In genomic region chr3:37988931-37989525, GRCh38 we compare ENCODE assay signal across 27 cellular contexts. TPM values are rescaled to one million over a fixed set of nuclear protein-coding genes. Genes with fewer than 3 reads are reported as not detected.
DNase-seq lines count a peak whose midpoint lies in the region; ATAC-seq, FAIRE-seq and TF ChIP-seq lines count a peak whose summit lies in the region.
"Had no signal": no experiment of that assay in that cellular context is flagged by ENCODE, and none has a peak within 500 bp of the region (broad histone marks: within the 10 kb centered on the region; RNA-seq: fewer than 3 reads in every experiment).

No MANE protein-coding gene starts in this region.

- H3K9ac ChIP-seq in H1 (replicated peaks in 1 of 4; ENCODE audit: extremely low read depth in 1 of 4, low read depth in 3 of 4, low read length in 3 of 4): no peak overlapping the region

- no peak overlapping the region for H2BK12ac ChIP-seq in H1 (ENCODE audit: low read depth, low read length)

- POLR2A ChIA-PET in H1 (lab: Charles Lee; ENCODE audit: partially characterized antibody): no interaction called here

- TF ChIP-seq EP300 in H1 (IDR thresholded peaks at IDR 0.05; ENCODE audit: borderline replicate concordance in 1 of 2, low read depth in 2 of 2, low read length in 2 of 2): no peak
- TF ChIP-seq EP300 in stomach (IDR thresholded peaks at IDR 0.05): no peak

- no peak overlapping the region for H3K56ac ChIP-seq in H1 (replicated peaks; ENCODE audit: insufficient read length, low read depth, low read length)

- intact Hi-C loops in stomach (cut with DNase I; ENCODE audit: low total_unique reads): no loop called here

- CTCF ChIA-PET in H1 (lab: Charles Lee; ENCODE audit: partially characterized antibody): interaction anchor here (1.1 to 9.0 kb wide), 3 partner anchors 12 to 137 kb away, joined by 4 to 134 read pairs (median 8); no protein-coding TSS in a partner anchor

- H3K27me3 ChIP-seq in HL-60 (ENCODE audit: insufficient read depth, poor library complexity, severe bottlenecking) (no peaks in the 10 kb centered on the region), H1 (replicated peaks in 1 of 4; ENCODE audit: control insufficient read depth in 3 of 4, extremely low read depth in 1 of 4, insufficient read depth in 3 of 4, low read length in 3 of 4) (peaks cover 0 to 5% (median 1%) of the 10 kb centered on the region in 4 experiments; a peak in 4 of 7 replicates), stomach (no peaks in the 10 kb centered on the region)
- H3K27me3 ChIP-seq: dorsolateral prefrontal cortex, pancreas, uterus had no signal

- H2BK15ac ChIP-seq in H1 (ENCODE audit: low read length): 0 out of 2 replicates have a peak overlapping the region, but pooled peaks have one; percentile 46

- peak overlapping the region; percentile 5; the same call in 1 of the 2 replicates for H4K8ac ChIP-seq in H1 (ENCODE audit: extremely low read depth, insufficient read depth, low read length)

- H3K14ac ChIP-seq in H1 (ENCODE audit: insufficient read length): no peak overlapping the region

- ATAC-seq in HG02973 (IDR thresholded peaks at IDR 0.05; ENCODE audit: unreplicated experiment): no peak
- ATAC-seq: naive thymus-derived CD8-positive, alpha-beta T cell; pancreas; SK-N-SH treated with all-trans-retinoic acid at 6 μM for 48 hours had no signal

- H3K4me3 Mint-ChIP-seq in nephron progenitor cell: no peak overlapping the region
- H3K4me3 Mint-ChIP-seq: T-helper 2 cell treated with Interferon-gamma antibody and Interleukin-4, amounts not matched to agents 5 μg/mL and 100 μg/mL, for 36 hours had no signal

- H3K27ac ChIP-seq in HL-60 (replicated peaks) (peak overlapping the region; percentile 20; the same call in 1 of the 2 replicates), H1 (ENCODE audit: low read depth, low read length) (no peak overlapping the region), stomach (peak overlapping the region; percentile 86 to 92 (median 90))
- H3K27ac ChIP-seq: C4-2B, dorsolateral prefrontal cortex, left ventricle myocardium inferior, pancreas, uterus had no signal

- no peak overlapping the region for H2BK120ac ChIP-seq in H1 (replicated peaks; ENCODE audit: low read depth, low read length)

- no peak for TF ChIP-seq POLR2A in H1 (IDR thresholded peaks at IDR 0.05; ENCODE audit: control extremely low read depth in 1 of 2, low read depth in 2 of 2, low read length in 2 of 2)
- no peak for TF ChIP-seq POLR2A in stomach (IDR thresholded peaks at IDR 0.05)

- no peak overlapping the region for H2BK20ac ChIP-seq in H1 (ENCODE audit: low read length)

- peaks cover 38% of the 10 kb centered on the region for H3K27me3 Mint-ChIP-seq in nephron progenitor cell (ENCODE audit: low read depth, poor library complexity)
- H3K27me3 Mint-ChIP-seq: naive thymus-derived CD8-positive, alpha-beta T cell had no signal

- no peak overlapping the region for H4K91ac ChIP-seq in H1 (replicated peaks; ENCODE audit: insufficient read length, low read length)

- no peaks in the 10 kb centered on the region for H4K20me1 ChIP-seq in H1 (replicated peaks in 1 of 2; ENCODE audit: control insufficient read depth in 1 of 2, insufficient read depth in 2 of 2, low read length in 2 of 2)

- H3K4me3 ChIP-seq in HL-60 (replicated peaks; ENCODE audit: insufficient read depth, low read length) (no peak overlapping the region), H1 (ENCODE audit: extremely low read depth in 1 of 4, insufficient read depth in 2 of 4, low read depth in 3 of 4, low read length in 4 of 4) (no peak overlapping the region), stomach (peak overlapping the region in 2 of 4 donors; percentile 12)
- H3K4me3 ChIP-seq: dorsolateral prefrontal cortex, left ventricle myocardium inferior, pancreas, uterus had no signal

- H2AK5ac ChIP-seq in H1 (ENCODE audit: low read depth, low read length): no peak overlapping the region

- peak overlapping the region; percentile 57; the same call in 1 of the 2 replicates for H2AFZ ChIP-seq in H1 (ENCODE audit: low read length)

- H3K4ac ChIP-seq in H1 (replicated peaks; ENCODE audit: insufficient read length, low read depth, low read length): no peak overlapping the region

- 88% methylated on average over 15 of the region's 15 CpGs; no CpG with 5 or more reads in 1 of the 2 experiments for WGBS in H1 (ENCODE audit: extremely low coverage in 1 of 2, insufficient coverage in 1 of 2, insufficient read length in 1 of 2, insufficient replicate concordance in 2 of 2, low coverage in 1 of 2, low lambda C conversion rate in 2 of 2, missing lambda C conversion rate in 1 of 2), 2 experiments
- 80 to 92% (median 85%) methylated on average over 15 of the region's 15 CpGs for WGBS in stomach, 5 donors

- peaks cover 0 to 9% (median 6%) of the 10 kb centered on the region in 4 experiments; a peak in 6 of 7 replicates for H3K4me1 ChIP-seq in H1 (replicated peaks in 1 of 4; ENCODE audit: control insufficient read depth in 3 of 4, insufficient read depth in 4 of 4, low read length in 3 of 4)
- peaks cover 28 to 63% (median 53%) of the 10 kb centered on the region in 4 donors for H3K4me1 ChIP-seq in stomach
- H3K4me1 ChIP-seq: uterus had no signal

- H3K18ac ChIP-seq in H1 (ENCODE audit: extremely low read depth, low read length): no peak overlapping the region

- no peaks in the 10 kb centered on the region for H3K79me1 ChIP-seq in H1 (ENCODE audit: low read depth, low read length)

- H3K79me2 ChIP-seq in H1 (ENCODE audit: control insufficient read depth in 1 of 2, insufficient read depth in 2 of 2, low read length in 2 of 2): no peaks in the 10 kb centered on the region

- no peak overlapping the region for H2BK5ac ChIP-seq in H1 (ENCODE audit: low read depth, low read length)

- peaks cover 11% of the 10 kb centered on the region for H3K36me3 Mint-ChIP-seq in nephron progenitor cell (ENCODE audit: low read depth)
- H3K36me3 Mint-ChIP-seq: naive thymus-derived CD8-positive, alpha-beta T cell had no signal

- no peaks in the 10 kb centered on the region for H3K9me3 Mint-ChIP-seq in nephron progenitor cell
- H3K9me3 Mint-ChIP-seq: naive thymus-derived CD8-positive, alpha-beta T cell; T-helper 2 cell treated with Interferon-gamma antibody and Interleukin-4, amounts not matched to agents 5 μg/mL and 100 μg/mL, for 36 hours had no signal

- no peak for FAIRE-seq in H1 (lab: Jason Lieb, UNC)
- FAIRE-seq: GM12892, pancreas had no signal

- no peak overlapping the region for H3K23ac ChIP-seq in H1 (ENCODE audit: insufficient read length)

- H4K5ac ChIP-seq in H1 (ENCODE audit: insufficient read length, low read depth, low read length): no peak overlapping the region

- TF ChIP-seq RAD21 in H1 (IDR thresholded peaks at IDR 0.05 in 1 of 2, conservative IDR thresholded peaks at IDR 0.05 in 1 of 2; ENCODE audit: low read depth in 2 of 2, low read length in 2 of 2): no peak

- H3K36me3 ChIP-seq in H1 (ENCODE audit: control insufficient read depth in 2 of 4, insufficient read depth in 4 of 4, low read length in 3 of 4) (no peaks in the 10 kb centered on the region), stomach (peaks cover 0 to 9% (median 8%) of the 10 kb centered on the region in 4 donors)
- H3K36me3 ChIP-seq: left ventricle myocardium inferior, pancreas, uterus had no signal

- peaks cover under 1% of the 10 kb centered on the region for H3K23me2 ChIP-seq in H1 (ENCODE audit: low read depth, low read length)

- TF ChIP-seq CTCF in HL-60 (IDR thresholded peaks at IDR 0.05; ENCODE audit: insufficient read depth, low read length) (no peak), H1 (IDR thresholded peaks at IDR 0.05; ENCODE audit: control extremely low read depth in 1 of 3, insufficient read depth in 1 of 3, low read depth in 1 of 3, low read length in 3 of 3) (no peak), nephron progenitor cell (IDR thresholded peaks at IDR 0.05) (no peak), stomach (IDR thresholded peaks at IDR 0.05) (no peak)

- no peaks in the 10 kb centered on the region for H3K9me3 ChIP-seq in H1 (ENCODE audit: insufficient read depth in 2 of 2, low read depth in 1 of 2, low read length in 1 of 2)
- no peaks in the 10 kb centered on the region for H3K9me3 ChIP-seq in stomach
- H3K9me3 ChIP-seq: left ventricle myocardium inferior, pancreas, uterus had no signal

- DNase-seq in HL-60 (ENCODE audit: low read depth in 1 of 2, low spot score in 1 of 2) (no peak), H1 (ENCODE audit: low read depth in 1 of 2, low spot score in 2 of 2) (no peak), nephron progenitor cell (no peak), stomach (no peak), NK-92 (lab: John Stamatoyannopoulos, UW; ENCODE audit: unreplicated experiment) (no peak), T-helper 1 cell (no peak), activated gamma-delta T cell treated with Interleukin-2 at 50 U/mL for 16 hours (no peak)
- DNase-seq: activated CD4-positive, alpha-beta T cell treated with anti-CD3 and anti-CD28 coated beads for 4 hours; activated CD8-positive, alpha-beta memory T cell treated with anti-CD3 and anti-CD28 coated beads for 24 hours; activated naive CD4-positive, alpha-beta T cell; DMS 273 treated with DMSO at 0.1 percent for 48 hours; GOT3; left ventricle myocardium inferior; naive thymus-derived CD8-positive, alpha-beta T cell; NCI-H2081; NCI-H345; retina; stimulated activated CD4-positive, alpha-beta T cell treated with anti-CD3 and anti-CD28 coated beads, Interleukin-12 subunit alpha, Interleukin-12 subunit beta, amount 100 ng/mL, for 4 hours; stimulated activated CD4-positive, alpha-beta T cell treated with anti-CD3 and anti-CD28 coated beads, Interleukin-4, amount 100 ng/mL, for 1 hour had no signal

- H3K27ac Mint-ChIP-seq in nephron progenitor cell: peak overlapping the region; percentile 4
- H3K27ac Mint-ChIP-seq: T-helper 2 cell treated with Interferon-gamma antibody and Interleukin-4, amounts not matched to agents 5 μg/mL and 100 μg/mL, for 36 hours had no signal

- H3K4me2 ChIP-seq in H1 (ENCODE audit: insufficient read depth in 1 of 2, low read depth in 2 of 2, low read length in 2 of 2): no peak overlapping the region

- peaks cover 28% of the 10 kb centered on the region for H3K4me1 Mint-ChIP-seq in nephron progenitor cell

RNA-seq across cellular contexts. Expression of gene VILL, which starts 1.6 kb away (rescaled TPM):
- total RNA-seq in H1 (2021; fragmentation: NEBNext Ultra II Directional; extraction: Animal tissue kit (Norgen Biotek cat#: 25700)): 4.1 and 4.6 TPM in 2 replicates
- polyA plus RNA-seq in H1 (2011; rRNA removed) (4.2 and 7.4 TPM in 2 replicates), stomach (100 to 1,000 TPM in 1 of 3 donors, 10 to 100 TPM in 2; 24.1 to 202 (median 43.7) TPM)
- polyA plus RNA-seq in H1 (2011; cell fraction: cytosol; rRNA removed): 5.9 TPM
- 20.0 TPM for polyA plus RNA-seq in H1 (2011; cell fraction: nucleus; rRNA removed)
- 2.4 to 5.7 TPM (median 4.2 TPM) in 4 replicates for polyA plus RNA-seq in H1 (2012, experiment 1 of 2)
- 3.4 TPM for polyA plus RNA-seq in H1 (2012, experiment 2 of 2)
- 1.4 TPM for polyA plus RNA-seq in H1 (2013, experiment 1 of 2)
- polyA plus RNA-seq in H1 (2013, experiment 2 of 2): 1.5 TPM
- 7.7 and 8.0 TPM in 2 replicates for polyA minus RNA-seq in H1 (2011; rRNA and poly(A)+ RNA removed)
- 2.5 TPM for polyA minus RNA-seq in H1 (2011; cell fraction: cytosol; rRNA and poly(A)+ RNA removed)
- polyA minus RNA-seq in H1 (2011; cell fraction: nucleus; rRNA and poly(A)+ RNA removed): 11.4 TPM
- 100 to 1,000 TPM in 2 of 5 donors, 10 to 100 TPM in 3; 59.8 to 191 (median 86.8) TPM for total RNA-seq in stomach

RNA-seq across cellular contexts. Expression of gene PLCD1, which starts 40.4 kb away (rescaled TPM):
- 15.7 and 19.2 TPM in 2 replicates for total RNA-seq in H1 (2021; fragmentation: NEBNext Ultra II Directional; extraction: Animal tissue kit (Norgen Biotek cat#: 25700))
- polyA plus RNA-seq in H1 (2011; rRNA removed) (15.3 and 25.7 TPM in 2 replicates), stomach (10 to 100 TPM in 2 of 3 donors, 1 to 10 TPM in 1; 9.8 to 27.1 (median 11.3) TPM)
- 16.8 TPM for polyA plus RNA-seq in H1 (2011; cell fraction: cytosol; rRNA removed)
- polyA plus RNA-seq in H1 (2011; cell fraction: nucleus; rRNA removed): 40.8 TPM
- 10.7 to 22.5 TPM (median 19.3 TPM) in 4 replicates for polyA plus RNA-seq in H1 (2012, experiment 1 of 2)
- 24.9 TPM for polyA plus RNA-seq in H1 (2012, experiment 2 of 2)
- polyA plus RNA-seq in H1 (2013, experiment 1 of 2): 16.6 TPM
- 15.4 TPM for polyA plus RNA-seq in H1 (2013, experiment 2 of 2)
- polyA minus RNA-seq in H1 (2011; rRNA and poly(A)+ RNA removed): 15.5 and 19.6 TPM in 2 replicates
- polyA minus RNA-seq in H1 (2011; cell fraction: cytosol; rRNA and poly(A)+ RNA removed): 9.8 TPM
- 18.4 TPM for polyA minus RNA-seq in H1 (2011; cell fraction: nucleus; rRNA and poly(A)+ RNA removed)
- total RNA-seq in stomach: 10 to 100 TPM in 4 of 5 donors, 1 to 10 TPM in 1; 8.2 to 73.9 (median 15.6) TPM

RNA-seq across cellular contexts. Expression of gene DLEC1, which starts 50.0 kb away (rescaled TPM):
- total RNA-seq in H1 (2021; fragmentation: NEBNext Ultra II Directional; extraction: Animal tissue kit (Norgen Biotek cat#: 25700)): 0.75 and 0.76 TPM in 2 replicates
- polyA plus RNA-seq in H1 (2011; rRNA removed) (0.26 and 0.36 TPM in 2 replicates), stomach (under 1 TPM; 0.12 to 0.31 (median 0.20) TPM)
- polyA plus RNA-seq in H1 (2011; cell fraction: cytosol; rRNA removed): 0.31 TPM
- polyA plus RNA-seq in H1 (2011; cell fraction: nucleus; rRNA removed): 3.0 TPM
- polyA plus RNA-seq in H1 (2012, experiment 1 of 2): 0.43 to 0.87 TPM (median 0.62 TPM) in 4 replicates
- polyA plus RNA-seq in H1 (2012, experiment 2 of 2): 0.29 TPM
- polyA plus RNA-seq in H1 (2013, experiment 1 of 2): 1.4 TPM
- polyA plus RNA-seq in H1 (2013, experiment 2 of 2): 0.17 TPM
- polyA minus RNA-seq in H1 (2011; rRNA and poly(A)+ RNA removed): 0.63 and 1.4 TPM in 2 replicates
- 0.29 TPM for polyA minus RNA-seq in H1 (2011; cell fraction: cytosol; rRNA and poly(A)+ RNA removed)
- 3.0 TPM for polyA minus RNA-seq in H1 (2011; cell fraction: nucleus; rRNA and poly(A)+ RNA removed)
- total RNA-seq in stomach: 1 to 10 TPM in 2 of 5 donors, not detected in 3; 1.3 to 1.5 TPM

Comparison
In these comparisons a context has a peak if more than half of its experiments do, and no peak if none do; other contexts are left out.
1. RNA of gene VILL, which starts 1.6 kb away (total RNA-seq): 59.8 to 191 TPM in stomach; 4.1 to 4.6 TPM in H1; every median in the first group is over 10 times any median in the second.